Comparison of ENCODE assay signal across 8 cellular contexts in the genomic region with DNA sequence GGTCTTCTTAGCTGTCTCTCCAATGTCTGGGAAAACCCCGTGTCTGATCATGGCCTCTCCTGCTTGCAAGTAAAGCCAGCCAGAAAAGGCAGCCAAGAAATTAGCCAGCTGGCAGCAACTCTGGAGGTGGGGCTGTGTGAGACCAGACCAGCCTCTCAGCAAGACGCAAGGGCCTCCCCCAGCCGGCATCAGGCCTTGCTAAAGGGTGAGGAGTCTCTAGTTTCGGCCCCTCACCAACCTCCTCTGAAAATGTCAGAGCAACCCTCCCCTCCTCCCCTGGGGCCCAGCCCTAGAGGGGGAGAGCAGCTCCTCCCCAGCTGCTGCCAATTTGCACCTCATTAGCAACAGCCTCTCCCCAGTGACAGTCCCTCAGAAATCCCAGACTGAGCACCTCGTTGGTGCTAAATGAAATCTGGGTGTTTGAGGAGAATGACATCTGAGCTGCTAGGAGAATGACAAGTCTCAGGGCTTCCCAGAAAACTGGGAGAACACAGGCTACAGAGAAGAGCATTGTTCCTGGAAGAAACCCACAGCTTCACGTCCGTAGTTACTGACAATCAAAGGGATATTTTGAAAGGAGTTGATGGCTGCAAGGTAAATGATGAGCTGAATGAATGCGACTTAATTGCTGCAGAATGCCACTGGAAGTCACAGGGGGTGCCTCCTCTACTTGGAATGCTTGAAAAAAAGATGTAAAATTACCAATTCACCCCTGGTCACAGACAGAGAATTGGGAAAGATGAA. TPM values are rescaled to one million over a fixed set of nuclear protein-coding genes. Genes with fewer than 3 reads are reported as not detected.
DNase-seq lines count a peak whose midpoint lies in the region; ATAC-seq, FAIRE-seq and TF ChIP-seq lines count a peak whose summit lies in the region.

No MANE protein-coding gene starts in this region.

- H3K9ac ChIP-seq in GM12878 (ENCODE audit: control insufficient read depth, insufficient read depth, low read length): no peak overlapping the region

- ATAC-seq in GM18502 (IDR thresholded peaks at IDR 0.05; ENCODE audit: poor library complexity, unreplicated experiment) (peak; percentile 87), HG03442 (IDR thresholded peaks at IDR 0.05; ENCODE audit: unreplicated experiment) (peak; percentile 75), GM12878 (peak; percentile 91), left lung (peak; percentile 49), HG02938 (IDR thresholded peaks at IDR 0.05; ENCODE audit: unreplicated experiment) (no peak)

- no peak for TF ChIP-seq POLR2A in GM12878 (IDR thresholded peaks at IDR 0.05; ENCODE audit: low read depth, low read length)

- TF ChIP-seq CTCF in GM12878 (IDR thresholded peaks at IDR 0.05 in 2 of 3, conservative IDR thresholded peaks at IDR 0.05 in 1 of 3; ENCODE audit: control insufficient read depth in 2 of 3, extremely low read depth in 1 of 3, insufficient read depth in 1 of 3, low read depth in 3 of 3, low read length in 3 of 3): no peak
- TF ChIP-seq CTCF in left lung (IDR thresholded peaks at IDR 0.05): no peak

- H3K27ac ChIP-seq in GM12878 (ENCODE audit: control insufficient read depth, insufficient read depth): no peak overlapping the region
- H3K27ac ChIP-seq in left lung: no peak overlapping the region

- WGBS in GM12878 (ENCODE audit: insufficient coverage, insufficient replicate concordance, low lambda C conversion rate, missing lambda C conversion rate): 27% methylated on average over 8 of the region's 8 CpGs

- no peaks in the 10 kb centered on the region for H3K79me2 ChIP-seq in GM12878 (ENCODE audit: control insufficient read depth, insufficient read depth, low read length)

- H3K36me3 ChIP-seq in GM12878 (ENCODE audit: control insufficient read depth in 2 of 2, insufficient read depth in 2 of 2, low read length in 1 of 2) (no peaks in the 10 kb centered on the region), left lung (no peaks in the 10 kb centered on the region)

- DNase-seq in GM12878 (ENCODE audit: low read depth, low spot score) (no peak), left lung (peak in 1 of 2 donors; percentile 49), DMS114 treated with DMSO at 0.1 percent for 48 hours (lab: John Stamatoyannopoulos, UW; ENCODE audit: unreplicated experiment) (no peak), HTR-8/SVneo (ENCODE audit: insufficient read length, low spot score) (no peak), SKM-1 (lab: John Stamatoyannopoulos, UW; ENCODE audit: unreplicated experiment) (no peak)

- TSS peak; percentile 67 for BruUV-seq in GM12878 (replicated peaks; lab: Mats Ljungman, UMichigan)

- H3K9me3 ChIP-seq in GM12878 (replicated peaks; ENCODE audit: control insufficient read depth, insufficient read depth, low read length) (no peaks in the 10 kb centered on the region), left lung (no peaks in the 10 kb centered on the region)

- SMC1A ChIA-PET in GM12878 (lab: Charles Lee; ENCODE audit: uncharacterized antibody, unreplicated experiment): interaction anchor here (0.9 to 12.1 kb wide), 35 partner anchors 9 to 188 kb away, joined by 3 to 281 read pairs (median 6); no protein-coding TSS in a partner anchor

- POLR2A ChIA-PET in GM12878 (lab: Charles Lee): interaction anchor here (0.9 to 3.7 kb wide), 15 partner anchors 9 to 208 kb away, joined by 3 to 24 read pairs (median 7); no protein-coding TSS in a partner anchor

- FAIRE-seq in GM12878 (lab: Jason Lieb, UNC) (no peak), HTR-8/SVneo (lab: Jason Lieb, UNC) (no peak)

- H2AFZ ChIP-seq in GM12878 (ENCODE audit: control insufficient read depth, low read depth, low read length): peak overlapping the region; percentile 48

- intact Hi-C loops in GM12878 (cut with micrococcal nuclease; ENCODE audit: unreplicated experiment) (no loop called here), left lung (cut with DNase I) (no loop called here)

- TF ChIP-seq EP300 in GM12878 (IDR thresholded peaks at IDR 0.05; ENCODE audit: borderline replicate concordance in 1 of 2, control insufficient read depth in 1 of 2, low read depth in 2 of 2, low read length in 2 of 2): no peak; a peak in 1 of 4 replicates

- no peaks in the 10 kb centered on the region for H4K20me1 ChIP-seq in GM12878 (ENCODE audit: control insufficient read depth, insufficient read depth)

- CTCF ChIA-PET in GM12878 (lab: Yijun Ruan, JAX): interaction anchor here (0.7 to 3.7 kb wide), 22 partner anchors 9 to 190 kb away, joined by 3 to 27 read pairs (median 4); no protein-coding TSS in a partner anchor

- no peak for TF ChIP-seq RAD21 in GM12878 (IDR thresholded peaks at IDR 0.05; ENCODE audit: insufficient read depth, low read depth, low read length)

- RAD21 ChIA-PET in GM12878 (lab: Charles Lee; ENCODE audit: unreplicated experiment): interaction anchor here (0.7 to 9.6 kb wide), 29 partner anchors 9 to 215 kb away, joined by 3 to 109 read pairs (median 6); partner anchors contain the start of genes CREB3L2 and DGKI

- H3K4me3 ChIP-seq in GM12878: no peak overlapping the region
- no peak overlapping the region for H3K4me3 ChIP-seq in left lung

- in situ Hi-C loops in GM12878 (cut with MboI): no loop called here

- H3K27me3 ChIP-seq in GM12878 (replicated peaks in 1 of 2; ENCODE audit: control insufficient read depth in 2 of 2, insufficient read depth in 2 of 2, low read length in 1 of 2) (no peaks in the 10 kb centered on the region), left lung (peaks cover 0 to 11% of the 10 kb centered on the region in 2 donors)

- H3K4me1 ChIP-seq in GM12878 (ENCODE audit: control insufficient read depth, insufficient read depth, low read length) (peaks cover 6% of the 10 kb centered on the region), left lung (no peaks in the 10 kb centered on the region)

- H3K4me2 ChIP-seq in GM12878 (ENCODE audit: control insufficient read depth, insufficient read depth): peak overlapping the region; percentile 44

TF ChIP-seq in GM12878, 131 proteins besides CTCF, POLR2A, EP300 and RAD21 (continues in another document):
- TF ChIP-seq USF1 (IDR thresholded peaks at IDR 0.05; ENCODE audit: borderline replicate concordance, extremely low read length, insufficient read depth, low read depth, low read length) (no peak), TBL1XR1 (IDR thresholded peaks at IDR 0.05; ENCODE audit: low read depth, low read length) (no peak), GATAD2B (conservative IDR thresholded peaks at IDR 0.05; ENCODE audit: low read depth) (0 out of 2 replicates have a peak, but pooled peaks have one; percentile 52), IKZF1 (conservative IDR thresholded peaks at IDR 0.05) (peak; percentile 85), BCL11A (IDR thresholded peaks at IDR 0.05; ENCODE audit: low read depth, low read length) (peak; percentile 67; the same call in 1 of the 2 replicates), RELB (IDR thresholded peaks at IDR 0.05; ENCODE audit: low read depth) (peak; percentile 62; the same call in 1 of the 2 replicates)

RNA-seq across cellular contexts. Expression of gene DGKI, which starts 25.9 kb away (rescaled TPM):
- 101 and 104 TPM in 2 replicates for total RNA-seq in GM12878 (2013; cell fraction: nucleolus; rRNA removed)
- total RNA-seq in GM12878 (2014; rRNA removed): 23.3 and 29.9 TPM in 2 replicates
- 26.8 and 29.9 TPM in 2 replicates for total RNA-seq in GM12878 (2014; rRNA removed; fragmentation: Illumina TruSeq; extraction: Trizol)
- 15.9 and 17.7 TPM in 2 replicates for total RNA-seq in GM12878 (2021)
- 0.38 TPM for polyA plus RNA-seq in GM12878 (2011; ENCODE audit: low read depth)
- polyA plus RNA-seq in GM12878 (2011; rRNA removed): 33.0 and 39.3 TPM in 2 replicates
- polyA plus RNA-seq in GM12878 (2011; cell fraction: cytosol; rRNA removed): 10.4 and 13.1 TPM in 2 replicates
- polyA plus RNA-seq in GM12878 (2011; cell fraction: nucleus; rRNA removed): 30.1 and 37.0 TPM in 2 replicates
- polyA plus RNA-seq in GM12878 (2012): 1.1 and 2.5 TPM in 2 replicates
- polyA plus RNA-seq in GM12878 (2014; fragmentation: Illumina TruSeq; extraction: Trizol): 20.9 and 25.8 TPM in 2 replicates
- 10 to 100 TPM; 28.3 to 37.1 TPM for polyA plus RNA-seq in GM12878 (2014; fragmentation: Nextera tagmentation; extraction: Ambion mirVana)
- 19.8 and 20.4 TPM in 2 replicates for polyA plus RNA-seq in GM12878 (2014; rRNA removed)
- 10 to 100 TPM; 10.4 TPM for polyA plus RNA-seq in GM12878 (2016; fragmentation: Nextera tagmentation; extraction: Ambion mirVana)
- 50.7 and 57.1 TPM in 2 replicates for polyA minus RNA-seq in GM12878 (2011; rRNA and poly(A)+ RNA removed)
- 9.2 and 11.4 TPM in 2 replicates for polyA minus RNA-seq in GM12878 (2011; cell fraction: cytosol; rRNA and poly(A)+ RNA removed)
- 76.5 and 96.6 TPM in 2 replicates for polyA minus RNA-seq in GM12878 (2011; cell fraction: nucleus; rRNA and poly(A)+ RNA removed)
- total RNA-seq in left lung: 1 to 10 TPM in 1 of 2 donors, under 1 TPM in 1; 0.68 to 1.4 TPM

Comparison
In these comparisons a context has a peak if more than half of its experiments do, and no peak if none do; other contexts are left out.
1. RNA of gene DGKI, which starts 25.9 kb away (total RNA-seq): 15.9 to 104 TPM in GM12878; 0.68 to 1.4 TPM in left lung; every median in the first group is over 4 times any median in the second.